In the genomic region with DNA sequence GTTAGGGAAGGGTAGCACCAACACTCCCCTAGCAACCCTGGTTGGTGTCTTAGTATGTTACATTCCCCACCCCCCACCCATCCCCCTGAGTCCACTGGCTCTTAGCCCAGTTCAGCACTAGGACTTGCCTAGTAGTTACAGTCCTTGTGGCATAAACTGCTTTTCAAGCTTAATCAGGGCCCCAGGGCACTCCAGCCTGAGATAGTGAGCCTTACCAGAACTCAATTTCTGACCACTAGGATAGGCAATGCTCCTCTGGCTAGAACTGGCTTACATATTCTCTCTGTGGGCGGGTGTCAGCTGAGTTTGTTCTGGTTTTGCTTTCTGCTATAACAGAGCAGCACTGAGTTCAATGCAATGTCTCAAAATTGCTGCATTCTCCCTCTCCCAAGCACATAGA, we compare ENCODE assay signal across 21 cellular contexts.
"Had no signal": no experiment of that assay in that cellular context is flagged by ENCODE, and none has a peak within 500 bp of the region (broad histone marks: within the 10 kb centered on the region; RNA-seq: fewer than 3 reads in every experiment).

No MANE protein-coding gene starts in this region.

- H3K36me3 ChIP-seq: left ventricle myocardium inferior, spleen, thoracic aorta had no signal

- H3K27ac ChIP-seq: epithelial cell of prostate, foreskin keratinocyte, left ventricle myocardium inferior, spleen, thoracic aorta had no signal

- H3K27me3 ChIP-seq: foreskin keratinocyte, spleen had no signal

- H3K4me3 ChIP-seq: left ventricle myocardium inferior, spleen, thoracic aorta had no signal

- H3K9me3 ChIP-seq: thoracic aorta had no signal

- H3K4me1 ChIP-seq: foreskin keratinocyte, left ventricle myocardium inferior, spleen had no signal

- DNase-seq: activated CD4-positive, alpha-beta memory T cell treated with anti-CD3 and anti-CD28 coated beads for 36 hours; activated CD4-positive, alpha-beta T cell treated with anti-CD3 and anti-CD28 coated beads for 48 hours; activated CD4-positive, CD25-positive, alpha-beta regulatory T cell; activated naive CD4-positive, alpha-beta T cell treated with Interleukin-2 at 50 U/mL for 16 hours; activated naive CD8-positive, alpha-beta T cell treated with anti-CD3 and anti-CD28 coated beads for 36 hours; activated T-cell treated with anti-CD3 and anti-CD28 coated beads, Interleukin-2, amount 50 U/mL, for 48 hours; cerebellar nuclear complex; cortex of kidney; endodermal cell; foreskin keratinocyte; hippocampal formation; kidney glomerular epithelial cell; left ventricle myocardium inferior; midbrain; natural killer cell; spleen; stimulated activated CD4-positive, alpha-beta T cell treated with anti-CD3 and anti-CD28 coated beads, Interleukin-4, amount 100 ng/mL, for 24 hours; stimulated activated naive CD4-positive, alpha-beta T cell treated with Interleukin-2 at 50 U/mL for 16 hours; T-helper 17 cell had no signal

- ATAC-seq: foreskin keratinocyte, natural killer cell, T-helper 17 cell had no signal
